ENCODE assay signal across 8 cellular contexts in the genomic region with DNA sequence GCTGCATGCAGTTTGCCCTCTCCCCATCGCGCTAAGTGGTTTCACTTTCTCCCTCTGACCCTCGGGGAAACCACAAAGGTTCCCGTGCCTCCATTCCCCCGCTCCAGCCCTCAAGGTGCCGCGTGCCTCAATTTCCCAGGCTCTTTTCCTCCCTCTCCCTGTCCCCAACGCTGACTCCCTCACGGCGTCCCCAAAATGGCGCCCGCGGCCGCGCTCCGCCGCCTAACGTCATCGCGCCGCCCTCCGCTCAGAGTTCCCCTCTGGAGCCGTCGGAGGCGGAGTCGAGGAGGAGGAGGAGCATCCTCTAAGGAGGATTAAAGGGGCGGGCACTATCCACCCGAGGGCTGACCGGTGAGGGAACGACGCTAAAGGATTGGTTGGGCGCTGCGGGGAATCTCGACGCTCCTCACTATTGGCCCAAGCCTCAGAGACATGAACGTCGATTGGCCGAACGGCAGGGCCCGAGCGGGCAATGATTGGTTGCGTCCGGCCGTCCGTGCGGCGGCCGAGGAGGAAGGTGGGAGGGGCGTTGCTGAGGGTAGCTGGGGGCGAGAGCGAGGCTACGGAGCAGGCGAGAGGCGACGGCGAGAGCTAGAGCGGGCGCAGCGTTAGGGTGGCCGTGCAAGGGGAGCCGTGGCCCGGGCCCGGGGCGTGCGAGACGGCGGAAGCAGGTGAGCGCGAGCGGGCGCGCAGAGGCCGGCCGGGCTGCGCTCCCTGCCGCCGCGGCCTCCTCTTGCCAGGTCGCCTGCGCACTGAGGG. TPM values are rescaled to one million over a fixed set of nuclear protein-coding genes. Genes with fewer than 3 reads are reported as not detected.
DNase-seq lines count a peak whose midpoint lies in the region; ATAC-seq and TF ChIP-seq lines count a peak whose summit lies in the region.

A gene with protein sequence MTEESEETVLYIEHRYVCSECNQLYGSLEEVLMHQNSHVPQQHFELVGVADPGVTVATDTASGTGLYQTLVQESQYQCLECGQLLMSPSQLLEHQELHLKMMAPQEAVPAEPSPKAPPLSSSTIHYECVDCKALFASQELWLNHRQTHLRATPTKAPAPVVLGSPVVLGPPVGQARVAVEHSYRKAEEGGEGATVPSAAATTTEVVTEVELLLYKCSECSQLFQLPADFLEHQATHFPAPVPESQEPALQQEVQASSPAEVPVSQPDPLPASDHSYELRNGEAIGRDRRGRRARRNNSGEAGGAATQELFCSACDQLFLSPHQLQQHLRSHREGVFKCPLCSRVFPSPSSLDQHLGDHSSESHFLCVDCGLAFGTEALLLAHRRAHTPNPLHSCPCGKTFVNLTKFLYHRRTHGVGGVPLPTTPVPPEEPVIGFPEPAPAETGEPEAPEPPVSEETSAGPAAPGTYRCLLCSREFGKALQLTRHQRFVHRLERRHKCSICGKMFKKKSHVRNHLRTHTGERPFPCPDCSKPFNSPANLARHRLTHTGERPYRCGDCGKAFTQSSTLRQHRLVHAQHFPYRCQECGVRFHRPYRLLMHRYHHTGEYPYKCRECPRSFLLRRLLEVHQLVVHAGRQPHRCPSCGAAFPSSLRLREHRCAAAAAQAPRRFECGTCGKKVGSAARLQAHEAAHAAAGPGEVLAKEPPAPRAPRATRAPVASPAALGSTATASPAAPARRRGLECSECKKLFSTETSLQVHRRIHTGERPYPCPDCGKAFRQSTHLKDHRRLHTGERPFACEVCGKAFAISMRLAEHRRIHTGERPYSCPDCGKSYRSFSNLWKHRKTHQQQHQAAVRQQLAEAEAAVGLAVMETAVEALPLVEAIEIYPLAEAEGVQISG (plus strand): TSS at position 551 of the 759 bp plus-strand sequence. CDS start 2,441 bp downstream, outside the sequence.

- H3K4me3 ChIP-seq in SK-N-SH (ENCODE audit: low read depth in 2 of 2, low read length in 1 of 2) (peak within 1 kb of the TSS; percentile 72 to 98), gastroesophageal sphincter (peak within 1 kb of the TSS; percentile 67 to 86), neutrophil (ENCODE audit: low read depth in 1 of 2, low read length in 1 of 2) (peak within 1 kb of the TSS; percentile 84 to 90)

- H3K27me3 ChIP-seq in SK-N-SH (ENCODE audit: insufficient read depth) = no peaks in the 10 kb centered on the region
- no peaks in the 10 kb centered on the region for H3K27me3 ChIP-seq in gastroesophageal sphincter
- H3K27me3 ChIP-seq in neutrophil = no peaks in the 10 kb centered on the region

- peaks cover 6% of the 10 kb centered on the region for H3F3A ChIP-seq in SK-N-SH (replicated peaks; ENCODE audit: insufficient read depth)

- H3K4me2 ChIP-seq in SK-N-SH = peak within 1 kb of the TSS; percentile 99

- CTCF ChIA-PET in SK-N-SH (lab: Yijun Ruan, JAX) = interaction anchor here (1.0 to 1.4 kb wide), 2 partner anchors 33 to 109 kb away, joined by 4 to 6 read pairs; no protein-coding TSS in a partner anchor

- H3K4me1 ChIP-seq in SK-N-SH (ENCODE audit: control insufficient read depth in 1 of 2, insufficient read depth in 2 of 2, low read depth in 1 of 2, low read length in 1 of 2) (peaks cover 7 to 13% of the 10 kb centered on the region in 2 experiments; a peak in 2 of 4 replicates), gastroesophageal sphincter (peaks cover 0 to 36% (median 17%) of the 10 kb centered on the region in 3 donors), neutrophil (ENCODE audit: control insufficient read depth in 1 of 2, insufficient read depth in 1 of 2, low read depth in 1 of 2, low read length in 1 of 2) (peaks cover 20 to 22% of the 10 kb centered on the region in 2 experiments)

- no peaks in the 10 kb centered on the region for H3K9me2 ChIP-seq in SK-N-SH

- peak within 1 kb of the TSS; percentile 93 for H3K9ac ChIP-seq in SK-N-SH

- H3K27ac ChIP-seq in SK-N-SH (ENCODE audit: low read depth in 2 of 2, low read length in 1 of 2) (peak within 1 kb of the TSS; percentile 72 to 81), gastroesophageal sphincter (peak within 1 kb of the TSS; percentile 85 to 97 (median 96)), neutrophil (peak within 1 kb of the TSS; percentile 90)

- H4K20me1 ChIP-seq in SK-N-SH (ENCODE audit: insufficient read depth) = peaks cover 37% of the 10 kb centered on the region

- H2AFZ ChIP-seq in SK-N-SH (ENCODE audit: low read depth) = peak within 1 kb of the TSS; percentile 85

- ATAC-seq in HG02571 (IDR thresholded peaks at IDR 0.05; ENCODE audit: unreplicated experiment) = peak; percentile 88
- peak; percentile 99 for ATAC-seq in gastroesophageal sphincter

- no peak for TF ChIP-seq EP300 in SK-N-SH (IDR thresholded peaks at IDR 0.05; ENCODE audit: borderline replicate concordance in 1 of 2, low read depth in 1 of 2, low read length in 1 of 2)
- TF ChIP-seq EP300 in gastroesophageal sphincter (IDR thresholded peaks at IDR 0.05) = no peak

- no peaks in the 10 kb centered on the region for H3K9me3 ChIP-seq in SK-N-SH
- H3K9me3 ChIP-seq in gastroesophageal sphincter = no peaks in the 10 kb centered on the region
- H3K9me3 ChIP-seq in neutrophil = no peaks in the 10 kb centered on the region

- no peak for TF ChIP-seq RAD21 in SK-N-SH (IDR thresholded peaks at IDR 0.05; ENCODE audit: low read length)

- DNase-seq in GM04504 (ENCODE audit: low read depth) (peak; percentile 99), NCI-H1048 (lab: John Stamatoyannopoulos, UW) (peak; percentile 98), SK-N-SH (peak; percentile 97), superior temporal gyrus (ENCODE audit: extremely low spot score) (peak; percentile 100)
- DNase-seq in activated naive CD4-positive, alpha-beta T cell treated with anti-CD3 and anti-CD28 coated beads, Interleukin-2, amount 50 U/mL, for 16 hours = peak; percentile 98

- no peak for TF ChIP-seq CTCF in SK-N-SH (IDR thresholded peaks at IDR 0.05)
- no peak for TF ChIP-seq CTCF in gastroesophageal sphincter (IDR thresholded peaks at IDR 0.05)
- TF ChIP-seq CTCF in neutrophil (IDR thresholded peaks at IDR 0.05) = no peak

- POLR2A ChIA-PET in SK-N-SH (lab: Yijun Ruan, JAX) = interaction anchor here (1.0 to 1.3 kb wide), 2 partner anchors 23 to 167 kb away, joined by 4 read pairs; partner anchors contain the start of gene GSK3A

- H3K79me2 ChIP-seq in SK-N-SH (ENCODE audit: insufficient read depth) = peaks cover 46% of the 10 kb centered on the region

- H3K36me3 ChIP-seq in SK-N-SH (replicated peaks in 1 of 2; ENCODE audit: control insufficient read depth in 1 of 2, insufficient read depth in 2 of 2, low read length in 1 of 2) (peaks cover 17 to 23% of the 10 kb centered on the region in 2 experiments), gastroesophageal sphincter (peaks cover 0 to 25% of the 10 kb centered on the region in 2 donors), neutrophil (peaks cover 25% of the 10 kb centered on the region)

- WGBS in SK-N-SH (ENCODE audit: low lambda C conversion rate) = under 1% methylated on average over 55 of the region's 80 CpGs
- 0 to 1% methylated on average over 19 to 23 of the region's 80 CpGs for WGBS in gastroesophageal sphincter (ENCODE audit: low coverage in 1 of 2), 2 donors

- TF ChIP-seq POLR2A in gastroesophageal sphincter (IDR thresholded peaks at IDR 0.05) = peak; percentile 80 to 84

TF ChIP-seq in SK-N-SH, 30 proteins besides CTCF, POLR2A, EP300 and RAD21 (continues in another document):
- peak; percentile 91 for TF ChIP-seq IRF3 (IDR thresholded peaks at IDR 0.05; ENCODE audit: low read depth, low read length)
- no peak for TF ChIP-seq NRF1 (IDR thresholded peaks at IDR 0.05; ENCODE audit: low read depth, low read length)
- peak; percentile 90 for TF ChIP-seq POLR2AphosphoS5 (IDR thresholded peaks at IDR 0.05; ENCODE audit: low read depth, low read length)
- TF ChIP-seq, protein P1, sequence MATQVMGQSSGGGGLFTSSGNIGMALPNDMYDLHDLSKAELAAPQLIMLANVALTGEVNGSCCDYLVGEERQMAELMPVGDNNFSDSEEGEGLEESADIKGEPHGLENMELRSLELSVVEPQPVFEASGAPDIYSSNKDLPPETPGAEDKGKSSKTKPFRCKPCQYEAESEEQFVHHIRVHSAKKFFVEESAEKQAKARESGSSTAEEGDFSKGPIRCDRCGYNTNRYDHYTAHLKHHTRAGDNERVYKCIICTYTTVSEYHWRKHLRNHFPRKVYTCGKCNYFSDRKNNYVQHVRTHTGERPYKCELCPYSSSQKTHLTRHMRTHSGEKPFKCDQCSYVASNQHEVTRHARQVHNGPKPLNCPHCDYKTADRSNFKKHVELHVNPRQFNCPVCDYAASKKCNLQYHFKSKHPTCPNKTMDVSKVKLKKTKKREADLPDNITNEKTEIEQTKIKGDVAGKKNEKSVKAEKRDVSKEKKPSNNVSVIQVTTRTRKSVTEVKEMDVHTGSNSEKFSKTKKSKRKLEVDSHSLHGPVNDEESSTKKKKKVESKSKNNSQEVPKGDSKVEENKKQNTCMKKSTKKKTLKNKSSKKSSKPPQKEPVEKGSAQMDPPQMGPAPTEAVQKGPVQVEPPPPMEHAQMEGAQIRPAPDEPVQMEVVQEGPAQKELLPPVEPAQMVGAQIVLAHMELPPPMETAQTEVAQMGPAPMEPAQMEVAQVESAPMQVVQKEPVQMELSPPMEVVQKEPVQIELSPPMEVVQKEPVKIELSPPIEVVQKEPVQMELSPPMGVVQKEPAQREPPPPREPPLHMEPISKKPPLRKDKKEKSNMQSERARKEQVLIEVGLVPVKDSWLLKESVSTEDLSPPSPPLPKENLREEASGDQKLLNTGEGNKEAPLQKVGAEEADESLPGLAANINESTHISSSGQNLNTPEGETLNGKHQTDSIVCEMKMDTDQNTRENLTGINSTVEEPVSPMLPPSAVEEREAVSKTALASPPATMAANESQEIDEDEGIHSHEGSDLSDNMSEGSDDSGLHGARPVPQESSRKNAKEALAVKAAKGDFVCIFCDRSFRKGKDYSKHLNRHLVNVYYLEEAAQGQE (IDR thresholded peaks at IDR 0.05; ENCODE audit: low read depth, low read length) = no peak
- no peak for TF ChIP-seq TEAD4 (IDR thresholded peaks at IDR 0.05; ENCODE audit: borderline replicate concordance, insufficient read depth)
- no peak for TF ChIP-seq FOXJ3 (CRISPR knock-in tag; IDR thresholded peaks at IDR 0.05)
- no peak for TF ChIP-seq MEF2A (IDR thresholded peaks at IDR 0.05; ENCODE audit: borderline replicate concordance, low read depth)

RNA-seq across cellular contexts. Expression of the gene that starts here (rescaled TPM):
- polyA plus RNA-seq in SK-N-SH (2012; rRNA removed) = 6.9 and 8.5 TPM in 2 replicates
- polyA plus RNA-seq in SK-N-SH (2012; cell fraction: cytosol; rRNA removed) = 2.4 and 4.9 TPM in 2 replicates
- 6.9 and 7.4 TPM in 2 replicates for polyA plus RNA-seq in SK-N-SH (2012; cell fraction: nucleus; rRNA removed)
- 10 to 100 TPM; 14.4 to 25.3 (median 17.1) TPM for total RNA-seq in gastroesophageal sphincter

Comparison
In these comparisons a context has a peak if more than half of its experiments do, and no peak if none do; other contexts are left out.
1. Peak in every context shown above with its lines: DNase-seq, ATAC-seq, H3K4me3 ChIP-seq and H3K27ac ChIP-seq.